8 cellular contexts compared by ENCODE assay signal in the genomic region with DNA sequence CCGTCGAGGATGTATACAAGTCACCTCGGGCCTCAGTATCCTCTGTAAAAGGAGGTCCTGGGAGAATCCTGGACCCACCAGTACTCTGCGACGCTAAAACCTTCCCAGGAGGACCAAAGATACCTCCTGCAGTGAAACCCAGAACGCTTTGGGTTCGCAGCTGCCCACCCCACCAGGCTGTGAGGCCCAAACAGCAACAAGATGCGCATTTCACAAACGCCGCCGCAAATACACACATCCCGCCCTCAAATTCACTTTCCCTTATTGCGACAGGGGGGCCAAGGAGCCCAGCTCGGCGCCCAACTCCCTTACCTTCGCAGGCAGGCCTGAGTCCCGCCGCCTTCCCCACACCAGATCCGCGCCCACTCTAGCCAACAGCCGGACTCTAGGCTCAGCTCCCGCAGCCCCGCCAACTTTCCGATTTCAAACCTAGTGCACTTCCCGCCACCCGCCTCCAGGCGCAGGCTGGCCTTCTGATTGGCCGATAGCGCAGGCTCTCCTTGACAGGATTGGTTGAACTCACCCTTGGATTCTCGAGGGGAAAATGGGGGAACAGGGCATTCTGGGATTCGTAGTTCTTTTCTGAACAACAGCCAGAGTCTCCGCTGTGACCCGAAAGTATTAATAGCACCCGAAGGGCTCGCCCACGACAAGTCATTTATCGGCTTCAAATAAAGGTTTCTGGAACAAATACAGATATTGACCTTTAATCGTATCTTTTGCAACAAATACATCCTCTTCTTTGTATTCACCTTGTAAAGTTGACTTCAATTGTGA. TPM values are rescaled to one million over a fixed set of nuclear protein-coding genes. Genes with fewer than 3 reads are reported as not detected.
A peak's percentile ranks its signal among the peaks of the same experiment; 100 is the strongest.
DNase-seq lines count a peak whose midpoint lies in the region; ATAC-seq and TF ChIP-seq lines count a peak whose summit lies in the region.

A gene with protein sequence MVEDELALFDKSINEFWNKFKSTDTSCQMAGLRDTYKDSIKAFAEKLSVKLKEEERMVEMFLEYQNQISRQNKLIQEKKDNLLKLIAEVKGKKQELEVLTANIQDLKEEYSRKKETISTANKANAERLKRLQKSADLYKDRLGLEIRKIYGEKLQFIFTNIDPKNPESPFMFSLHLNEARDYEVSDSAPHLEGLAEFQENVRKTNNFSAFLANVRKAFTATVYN (minus strand): TSS at position 425 of the 777 bp plus-strand sequence. CDS start 911 bp downstream, outside the sequence.

- peak within 1 kb of the TSS; percentile 75 for H3K4me3 ChIP-seq in CD4-positive, CD25-positive, alpha-beta regulatory T cell (ENCODE audit: low read depth, low read length)
- H3K4me3 ChIP-seq in duodenal mucosa (ENCODE audit: low read depth in 1 of 2, low read length in 2 of 2): peak within 1 kb of the TSS; percentile 84 to 91
- peak within 1 kb of the TSS; percentile 38 for H3K4me3 ChIP-seq in lower leg skin (ENCODE audit: low read depth, poor library complexity, severe bottlenecking)

- H3K4me1 Mint-ChIP-seq in CD4-positive, CD25-positive, alpha-beta regulatory T cell: peaks cover 7 to 10% (median 8%) of the 10 kb centered on the region in 4 donors

- H3K36me3 ChIP-seq in CD4-positive, CD25-positive, alpha-beta regulatory T cell (ENCODE audit: control insufficient read depth, insufficient read depth, low read length): no peaks in the 10 kb centered on the region
- H3K36me3 ChIP-seq in duodenal mucosa (ENCODE audit: control insufficient read depth in 1 of 2, insufficient read depth in 2 of 2, low read length in 2 of 2): no peaks in the 10 kb centered on the region

- H3K27me3 ChIP-seq in CD4-positive, CD25-positive, alpha-beta regulatory T cell (ENCODE audit: control insufficient read depth, insufficient read depth, low read length): peaks cover 3% of the 10 kb centered on the region
- no peaks in the 10 kb centered on the region for H3K27me3 ChIP-seq in duodenal mucosa (ENCODE audit: control insufficient read depth in 1 of 2, insufficient read depth in 2 of 2, low read length in 2 of 2)

- no peaks in the 10 kb centered on the region for H3K36me3 Mint-ChIP-seq in CD4-positive, CD25-positive, alpha-beta regulatory T cell

- no peak for TF ChIP-seq CTCF in lower leg skin (IDR thresholded peaks at IDR 0.05)

- 1 to 3% methylated on average over 38 of the region's 38 CpGs for WGBS in lower leg skin, 2 donors

- H3K9me3 ChIP-seq in CD4-positive, CD25-positive, alpha-beta regulatory T cell (ENCODE audit: control insufficient read depth in 2 of 2, low read length in 2 of 2): no peaks in the 10 kb centered on the region
- no peaks in the 10 kb centered on the region for H3K9me3 ChIP-seq in duodenal mucosa (ENCODE audit: control insufficient read depth in 1 of 2, low read length in 2 of 2)

- H3K27ac Mint-ChIP-seq in CD4-positive, CD25-positive, alpha-beta regulatory T cell: peak within 1 kb of the TSS; percentile 11 to 95 (median 27)

- H3K27ac ChIP-seq in CD4-positive, CD25-positive, alpha-beta regulatory T cell (ENCODE audit: insufficient read depth, low read length, poor library complexity, severe bottlenecking): no peak within 1 kb of the TSS
- H3K27ac ChIP-seq in duodenal mucosa (ENCODE audit: low read depth, low read length): no peak within 1 kb of the TSS

- H3K9ac ChIP-seq in duodenal mucosa (ENCODE audit: low read depth in 1 of 2, low read length in 2 of 2): peak within 1 kb of the TSS; percentile 47 to 65

- H3K4me1 ChIP-seq in CD4-positive, CD25-positive, alpha-beta regulatory T cell (ENCODE audit: control insufficient read depth, insufficient read depth, low read length, poor library complexity, severe bottlenecking): peaks cover 10% of the 10 kb centered on the region
- H3K4me1 ChIP-seq in duodenal mucosa (ENCODE audit: control insufficient read depth in 1 of 2, insufficient read depth in 2 of 2, low read length in 2 of 2): peaks cover 9 to 13% of the 10 kb centered on the region in 2 donors

- peaks cover 0 to 1% (median 0%) of the 10 kb centered on the region in 7 donors for H3K9me3 Mint-ChIP-seq in CD4-positive, CD25-positive, alpha-beta regulatory T cell

- peak within 1 kb of the TSS; percentile 89 to 98 (median 94) for H3K4me3 Mint-ChIP-seq in CD4-positive, CD25-positive, alpha-beta regulatory T cell

- TF ChIP-seq POLR2A in lower leg skin (IDR thresholded peaks at IDR 0.05): no peak

- intact Hi-C loops in lower leg skin (cut with DNase I; ENCODE audit: low total_unique reads): no loop called here

- H3K27me3 Mint-ChIP-seq in CD4-positive, CD25-positive, alpha-beta regulatory T cell: peaks cover 36% of the 10 kb centered on the region

- DNase-seq in CD4-positive, CD25-positive, alpha-beta regulatory T cell: peak; percentile 81 to 94 (median 88)
- DNase-seq in NCI-H82 (lab: John Stamatoyannopoulos, UW) (peak; percentile 98), lower leg skin (ENCODE audit: low spot score in 2 of 2) (peak; percentile 86 to 96)
- peak; percentile 79 to 80 for DNase-seq in activated CD4-positive, alpha-beta T cell treated with anti-CD3 and anti-CD28 coated beads, Interleukin-2, amount 50 U/mL, for 4 hours
- DNase-seq in stimulated activated CD4-positive, alpha-beta T cell treated with anti-CD3 and anti-CD28 coated beads, Interleukin-4, amount 100 ng/mL, for 4 hours: peak; percentile 75 to 79

- peak; percentile 94 to 99 for ATAC-seq in CD4-positive, CD25-positive, alpha-beta regulatory T cell (ENCODE audit: low read depth in 2 of 2)
- peak; percentile 100 for ATAC-seq in GM19397 (IDR thresholded peaks at IDR 0.05; ENCODE audit: unreplicated experiment)
- peak; percentile 100 for ATAC-seq in HG03565 (IDR thresholded peaks at IDR 0.05; ENCODE audit: unreplicated experiment)

RNA-seq across cellular contexts. Expression of the gene that starts here (rescaled TPM):
- 0.96 TPM for total RNA-seq in CD4-positive, CD25-positive, alpha-beta regulatory T cell
- 1 to 10 TPM in 1 of 4 donors, under 1 TPM in 3; 0.24 to 1.2 (median 0.44) TPM for polyA plus RNA-seq in CD4-positive, CD25-positive, alpha-beta regulatory T cell
- total RNA-seq in lower leg skin: 1 to 10 TPM in 1 of 4 donors, under 1 TPM in 1, not detected in 2; 0.74 to 1.2 TPM
